Comparison of ENCODE assay signal across 1 cellular context in the genomic region with DNA sequence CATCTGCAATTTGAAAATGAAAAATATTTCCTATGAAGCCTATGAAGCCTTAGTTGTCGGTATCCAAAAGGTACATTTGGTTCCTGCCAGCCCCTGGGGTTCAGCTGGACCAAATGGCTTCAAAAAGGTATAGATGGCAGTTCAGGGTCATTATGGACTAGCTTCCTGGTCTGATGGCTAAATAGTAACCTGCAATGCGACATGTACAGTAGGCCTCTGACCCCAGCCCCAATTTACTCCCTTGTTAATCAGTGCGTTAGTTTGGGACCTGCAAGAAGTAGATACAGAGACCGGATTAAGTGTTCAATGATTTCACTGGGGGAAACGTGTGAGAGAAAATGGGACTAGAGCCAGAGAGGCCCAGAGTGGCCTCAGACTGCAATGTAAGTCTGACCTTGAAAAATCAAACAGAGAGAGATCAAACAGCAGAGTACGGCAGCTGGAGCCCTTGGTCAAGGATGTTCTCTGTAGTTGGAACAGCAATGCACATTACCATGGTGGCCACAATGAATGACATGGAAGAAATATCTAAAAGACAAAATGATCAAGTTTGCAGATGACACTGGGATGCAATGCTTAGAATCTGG.
TF ChIP-seq lines count a peak whose summit lies in the region.

No MANE protein-coding gene starts in this region.

TF ChIP-seq in HepG2, 621 proteins besides CTCF, POLR2A, EP300 and RAD21 (continued from another document and continues in another):
- TF ChIP-seq, protein P1, sequence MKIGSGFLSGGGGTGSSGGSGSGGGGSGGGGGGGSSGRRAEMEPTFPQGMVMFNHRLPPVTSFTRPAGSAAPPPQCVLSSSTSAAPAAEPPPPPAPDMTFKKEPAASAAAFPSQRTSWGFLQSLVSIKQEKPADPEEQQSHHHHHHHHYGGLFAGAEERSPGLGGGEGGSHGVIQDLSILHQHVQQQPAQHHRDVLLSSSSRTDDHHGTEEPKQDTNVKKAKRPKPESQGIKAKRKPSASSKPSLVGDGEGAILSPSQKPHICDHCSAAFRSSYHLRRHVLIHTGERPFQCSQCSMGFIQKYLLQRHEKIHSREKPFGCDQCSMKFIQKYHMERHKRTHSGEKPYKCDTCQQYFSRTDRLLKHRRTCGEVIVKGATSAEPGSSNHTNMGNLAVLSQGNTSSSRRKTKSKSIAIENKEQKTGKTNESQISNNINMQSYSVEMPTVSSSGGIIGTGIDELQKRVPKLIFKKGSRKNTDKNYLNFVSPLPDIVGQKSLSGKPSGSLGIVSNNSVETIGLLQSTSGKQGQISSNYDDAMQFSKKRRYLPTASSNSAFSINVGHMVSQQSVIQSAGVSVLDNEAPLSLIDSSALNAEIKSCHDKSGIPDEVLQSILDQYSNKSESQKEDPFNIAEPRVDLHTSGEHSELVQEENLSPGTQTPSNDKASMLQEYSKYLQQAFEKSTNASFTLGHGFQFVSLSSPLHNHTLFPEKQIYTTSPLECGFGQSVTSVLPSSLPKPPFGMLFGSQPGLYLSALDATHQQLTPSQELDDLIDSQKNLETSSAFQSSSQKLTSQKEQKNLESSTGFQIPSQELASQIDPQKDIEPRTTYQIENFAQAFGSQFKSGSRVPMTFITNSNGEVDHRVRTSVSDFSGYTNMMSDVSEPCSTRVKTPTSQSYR (CRISPR knock-in tag; IDR thresholded peaks at IDR 0.05; ENCODE audit: borderline replicate concordance) = no peak
- TF ChIP-seq POLR2AphosphoS2 (IDR thresholded peaks at IDR 0.05; ENCODE audit: low read depth, low read length) (no peak), ZNF678 (CRISPR knock-in tag; IDR thresholded peaks at IDR 0.05) (no peak), NCOA1 (CRISPR knock-in tag; IDR thresholded peaks at IDR 0.05) (no peak), ZBTB7B (CRISPR knock-in tag; IDR thresholded peaks at IDR 0.05) (no peak), ZNF839 (CRISPR knock-in tag; IDR thresholded peaks at IDR 0.05; ENCODE audit: borderline replicate concordance) (no peak), FOXC1 (CRISPR knock-in tag; IDR thresholded peaks at IDR 0.05; ENCODE audit: borderline replicate concordance) (no peak), TBX3 (IDR thresholded peaks at IDR 0.05; ENCODE audit: borderline replicate concordance) (no peak)
- TF ChIP-seq, protein P2, sequence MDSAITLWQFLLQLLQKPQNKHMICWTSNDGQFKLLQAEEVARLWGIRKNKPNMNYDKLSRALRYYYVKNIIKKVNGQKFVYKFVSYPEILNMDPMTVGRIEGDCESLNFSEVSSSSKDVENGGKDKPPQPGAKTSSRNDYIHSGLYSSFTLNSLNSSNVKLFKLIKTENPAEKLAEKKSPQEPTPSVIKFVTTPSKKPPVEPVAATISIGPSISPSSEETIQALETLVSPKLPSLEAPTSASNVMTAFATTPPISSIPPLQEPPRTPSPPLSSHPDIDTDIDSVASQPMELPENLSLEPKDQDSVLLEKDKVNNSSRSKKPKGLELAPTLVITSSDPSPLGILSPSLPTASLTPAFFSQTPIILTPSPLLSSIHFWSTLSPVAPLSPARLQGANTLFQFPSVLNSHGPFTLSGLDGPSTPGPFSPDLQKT (CRISPR knock-in tag; IDR thresholded peaks at IDR 0.05; ENCODE audit: borderline replicate concordance) = no peak
- TF ChIP-seq, protein P3, sequence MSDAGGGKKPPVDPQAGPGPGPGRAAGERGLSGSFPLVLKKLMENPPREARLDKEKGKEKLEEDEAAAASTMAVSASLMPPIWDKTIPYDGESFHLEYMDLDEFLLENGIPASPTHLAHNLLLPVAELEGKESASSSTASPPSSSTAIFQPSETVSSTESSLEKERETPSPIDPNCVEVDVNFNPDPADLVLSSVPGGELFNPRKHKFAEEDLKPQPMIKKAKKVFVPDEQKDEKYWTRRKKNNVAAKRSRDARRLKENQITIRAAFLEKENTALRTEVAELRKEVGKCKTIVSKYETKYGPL (CRISPR knock-in tag; IDR thresholded peaks at IDR 0.05) = no peak
- TF ChIP-seq, protein P4, sequence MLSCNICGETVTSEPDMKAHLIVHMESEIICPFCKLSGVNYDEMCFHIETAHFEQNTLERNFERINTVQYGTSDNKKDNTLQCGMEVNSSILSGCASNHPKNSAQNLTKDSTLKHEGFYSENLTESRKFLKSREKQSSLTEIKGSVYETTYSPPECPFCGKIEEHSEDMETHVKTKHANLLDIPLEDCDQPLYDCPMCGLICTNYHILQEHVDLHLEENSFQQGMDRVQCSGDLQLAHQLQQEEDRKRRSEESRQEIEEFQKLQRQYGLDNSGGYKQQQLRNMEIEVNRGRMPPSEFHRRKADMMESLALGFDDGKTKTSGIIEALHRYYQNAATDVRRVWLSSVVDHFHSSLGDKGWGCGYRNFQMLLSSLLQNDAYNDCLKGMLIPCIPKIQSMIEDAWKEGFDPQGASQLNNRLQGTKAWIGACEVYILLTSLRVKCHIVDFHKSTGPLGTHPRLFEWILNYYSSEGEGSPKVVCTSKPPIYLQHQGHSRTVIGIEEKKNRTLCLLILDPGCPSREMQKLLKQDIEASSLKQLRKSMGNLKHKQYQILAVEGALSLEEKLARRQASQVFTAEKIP (CRISPR knock-in tag; IDR thresholded peaks at IDR 0.05; ENCODE audit: borderline replicate concordance) = no peak
- TF ChIP-seq, protein P5, sequence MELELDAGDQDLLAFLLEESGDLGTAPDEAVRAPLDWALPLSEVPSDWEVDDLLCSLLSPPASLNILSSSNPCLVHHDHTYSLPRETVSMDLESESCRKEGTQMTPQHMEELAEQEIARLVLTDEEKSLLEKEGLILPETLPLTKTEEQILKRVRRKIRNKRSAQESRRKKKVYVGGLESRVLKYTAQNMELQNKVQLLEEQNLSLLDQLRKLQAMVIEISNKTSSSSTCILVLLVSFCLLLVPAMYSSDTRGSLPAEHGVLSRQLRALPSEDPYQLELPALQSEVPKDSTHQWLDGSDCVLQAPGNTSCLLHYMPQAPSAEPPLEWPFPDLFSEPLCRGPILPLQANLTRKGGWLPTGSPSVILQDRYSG (CRISPR knock-in tag; IDR thresholded peaks at IDR 0.05) = no peak
- TF ChIP-seq, protein P6, sequence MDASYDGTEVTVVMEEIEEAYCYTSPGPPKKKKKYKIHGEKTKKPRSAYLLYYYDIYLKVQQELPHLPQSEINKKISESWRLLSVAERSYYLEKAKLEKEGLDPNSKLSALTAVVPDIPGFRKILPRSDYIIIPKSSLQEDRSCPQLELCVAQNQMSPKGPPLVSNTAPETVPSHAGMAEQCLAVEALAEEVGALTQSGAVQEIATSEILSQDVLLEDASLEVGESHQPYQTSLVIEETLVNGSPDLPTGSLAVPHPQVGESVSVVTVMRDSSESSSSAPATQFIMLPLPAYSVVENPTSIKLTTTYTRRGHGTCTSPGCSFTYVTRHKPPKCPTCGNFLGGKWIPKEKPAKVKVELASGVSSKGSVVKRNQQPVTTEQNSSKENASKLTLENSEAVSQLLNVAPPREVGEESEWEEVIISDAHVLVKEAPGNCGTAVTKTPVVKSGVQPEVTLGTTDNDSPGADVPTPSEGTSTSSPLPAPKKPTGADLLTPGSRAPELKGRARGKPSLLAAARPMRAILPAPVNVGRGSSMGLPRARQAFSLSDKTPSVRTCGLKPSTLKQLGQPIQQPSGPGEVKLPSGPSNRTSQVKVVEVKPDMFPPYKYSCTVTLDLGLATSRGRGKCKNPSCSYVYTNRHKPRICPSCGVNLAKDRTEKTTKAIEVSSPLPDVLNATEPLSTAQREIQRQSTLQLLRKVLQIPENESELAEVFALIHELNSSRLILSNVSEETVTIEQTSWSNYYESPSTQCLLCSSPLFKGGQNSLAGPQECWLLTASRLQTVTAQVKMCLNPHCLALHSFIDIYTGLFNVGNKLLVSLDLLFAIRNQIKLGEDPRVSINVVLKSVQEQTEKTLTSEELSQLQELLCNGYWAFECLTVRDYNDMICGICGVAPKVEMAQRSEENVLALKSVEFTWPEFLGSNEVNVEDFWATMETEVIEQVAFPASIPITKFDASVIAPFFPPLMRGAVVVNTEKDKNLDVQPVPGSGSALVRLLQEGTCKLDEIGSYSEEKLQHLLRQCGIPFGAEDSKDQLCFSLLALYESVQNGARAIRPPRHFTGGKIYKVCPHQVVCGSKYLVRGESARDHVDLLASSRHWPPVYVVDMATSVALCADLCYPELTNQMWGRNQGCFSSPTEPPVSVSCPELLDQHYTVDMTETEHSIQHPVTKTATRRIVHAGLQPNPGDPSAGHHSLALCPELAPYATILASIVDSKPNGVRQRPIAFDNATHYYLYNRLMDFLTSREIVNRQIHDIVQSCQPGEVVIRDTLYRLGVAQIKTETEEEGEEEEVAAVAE (CRISPR knock-in tag; IDR thresholded peaks at IDR 0.05; ENCODE audit: borderline replicate concordance) = no peak
- TF ChIP-seq, protein P7, sequence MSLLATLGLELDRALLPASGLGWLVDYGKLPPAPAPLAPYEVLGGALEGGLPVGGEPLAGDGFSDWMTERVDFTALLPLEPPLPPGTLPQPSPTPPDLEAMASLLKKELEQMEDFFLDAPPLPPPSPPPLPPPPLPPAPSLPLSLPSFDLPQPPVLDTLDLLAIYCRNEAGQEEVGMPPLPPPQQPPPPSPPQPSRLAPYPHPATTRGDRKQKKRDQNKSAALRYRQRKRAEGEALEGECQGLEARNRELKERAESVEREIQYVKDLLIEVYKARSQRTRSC (CRISPR knock-in tag; IDR thresholded peaks at IDR 0.05; ENCODE audit: low read depth) = no peak
- TF ChIP-seq, protein P8, sequence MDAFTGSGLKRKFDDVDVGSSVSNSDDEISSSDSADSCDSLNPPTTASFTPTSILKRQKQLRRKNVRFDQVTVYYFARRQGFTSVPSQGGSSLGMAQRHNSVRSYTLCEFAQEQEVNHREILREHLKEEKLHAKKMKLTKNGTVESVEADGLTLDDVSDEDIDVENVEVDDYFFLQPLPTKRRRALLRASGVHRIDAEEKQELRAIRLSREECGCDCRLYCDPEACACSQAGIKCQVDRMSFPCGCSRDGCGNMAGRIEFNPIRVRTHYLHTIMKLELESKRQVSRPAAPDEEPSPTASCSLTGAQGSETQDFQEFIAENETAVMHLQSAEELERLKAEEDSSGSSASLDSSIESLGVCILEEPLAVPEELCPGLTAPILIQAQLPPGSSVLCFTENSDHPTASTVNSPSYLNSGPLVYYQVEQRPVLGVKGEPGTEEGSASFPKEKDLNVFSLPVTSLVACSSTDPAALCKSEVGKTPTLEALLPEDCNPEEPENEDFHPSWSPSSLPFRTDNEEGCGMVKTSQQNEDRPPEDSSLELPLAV (CRISPR knock-in tag; conservative IDR thresholded peaks at IDR 0.05; ENCODE audit: low read depth) = no peak
- TF ChIP-seq, protein P9, sequence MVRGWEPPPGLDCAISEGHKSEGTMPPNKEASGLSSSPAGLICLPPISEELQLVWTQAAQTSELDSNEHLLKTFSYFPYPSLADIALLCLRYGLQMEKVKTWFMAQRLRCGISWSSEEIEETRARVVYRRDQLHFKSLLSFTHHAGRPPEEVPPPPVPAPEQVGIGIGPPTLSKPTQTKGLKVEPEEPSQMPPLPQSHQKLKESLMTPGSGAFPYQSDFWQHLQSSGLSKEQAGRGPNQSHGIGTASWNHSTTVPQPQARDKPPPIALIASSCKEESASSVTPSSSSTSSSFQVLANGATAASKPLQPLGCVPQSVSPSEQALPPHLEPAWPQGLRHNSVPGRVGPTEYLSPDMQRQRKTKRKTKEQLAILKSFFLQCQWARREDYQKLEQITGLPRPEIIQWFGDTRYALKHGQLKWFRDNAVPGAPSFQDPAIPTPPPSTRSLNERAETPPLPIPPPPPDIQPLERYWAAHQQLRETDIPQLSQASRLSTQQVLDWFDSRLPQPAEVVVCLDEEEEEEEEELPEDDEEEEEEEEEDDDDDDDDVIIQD (CRISPR knock-in tag; IDR thresholded peaks at IDR 0.05; ENCODE audit: low read depth) = peak; percentile 63; the same call in 1 of the 2 replicates
- TF ChIP-seq, protein P10, sequence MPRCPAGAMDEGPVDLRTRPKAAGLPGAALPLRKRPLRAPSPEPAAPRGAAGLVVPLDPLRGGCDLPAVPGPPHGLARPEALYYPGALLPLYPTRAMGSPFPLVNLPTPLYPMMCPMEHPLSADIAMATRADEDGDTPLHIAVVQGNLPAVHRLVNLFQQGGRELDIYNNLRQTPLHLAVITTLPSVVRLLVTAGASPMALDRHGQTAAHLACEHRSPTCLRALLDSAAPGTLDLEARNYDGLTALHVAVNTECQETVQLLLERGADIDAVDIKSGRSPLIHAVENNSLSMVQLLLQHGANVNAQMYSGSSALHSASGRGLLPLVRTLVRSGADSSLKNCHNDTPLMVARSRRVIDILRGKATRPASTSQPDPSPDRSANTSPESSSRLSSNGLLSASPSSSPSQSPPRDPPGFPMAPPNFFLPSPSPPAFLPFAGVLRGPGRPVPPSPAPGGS (CRISPR knock-in tag; IDR thresholded peaks at IDR 0.05) = no peak
- TF ChIP-seq, protein P11, sequence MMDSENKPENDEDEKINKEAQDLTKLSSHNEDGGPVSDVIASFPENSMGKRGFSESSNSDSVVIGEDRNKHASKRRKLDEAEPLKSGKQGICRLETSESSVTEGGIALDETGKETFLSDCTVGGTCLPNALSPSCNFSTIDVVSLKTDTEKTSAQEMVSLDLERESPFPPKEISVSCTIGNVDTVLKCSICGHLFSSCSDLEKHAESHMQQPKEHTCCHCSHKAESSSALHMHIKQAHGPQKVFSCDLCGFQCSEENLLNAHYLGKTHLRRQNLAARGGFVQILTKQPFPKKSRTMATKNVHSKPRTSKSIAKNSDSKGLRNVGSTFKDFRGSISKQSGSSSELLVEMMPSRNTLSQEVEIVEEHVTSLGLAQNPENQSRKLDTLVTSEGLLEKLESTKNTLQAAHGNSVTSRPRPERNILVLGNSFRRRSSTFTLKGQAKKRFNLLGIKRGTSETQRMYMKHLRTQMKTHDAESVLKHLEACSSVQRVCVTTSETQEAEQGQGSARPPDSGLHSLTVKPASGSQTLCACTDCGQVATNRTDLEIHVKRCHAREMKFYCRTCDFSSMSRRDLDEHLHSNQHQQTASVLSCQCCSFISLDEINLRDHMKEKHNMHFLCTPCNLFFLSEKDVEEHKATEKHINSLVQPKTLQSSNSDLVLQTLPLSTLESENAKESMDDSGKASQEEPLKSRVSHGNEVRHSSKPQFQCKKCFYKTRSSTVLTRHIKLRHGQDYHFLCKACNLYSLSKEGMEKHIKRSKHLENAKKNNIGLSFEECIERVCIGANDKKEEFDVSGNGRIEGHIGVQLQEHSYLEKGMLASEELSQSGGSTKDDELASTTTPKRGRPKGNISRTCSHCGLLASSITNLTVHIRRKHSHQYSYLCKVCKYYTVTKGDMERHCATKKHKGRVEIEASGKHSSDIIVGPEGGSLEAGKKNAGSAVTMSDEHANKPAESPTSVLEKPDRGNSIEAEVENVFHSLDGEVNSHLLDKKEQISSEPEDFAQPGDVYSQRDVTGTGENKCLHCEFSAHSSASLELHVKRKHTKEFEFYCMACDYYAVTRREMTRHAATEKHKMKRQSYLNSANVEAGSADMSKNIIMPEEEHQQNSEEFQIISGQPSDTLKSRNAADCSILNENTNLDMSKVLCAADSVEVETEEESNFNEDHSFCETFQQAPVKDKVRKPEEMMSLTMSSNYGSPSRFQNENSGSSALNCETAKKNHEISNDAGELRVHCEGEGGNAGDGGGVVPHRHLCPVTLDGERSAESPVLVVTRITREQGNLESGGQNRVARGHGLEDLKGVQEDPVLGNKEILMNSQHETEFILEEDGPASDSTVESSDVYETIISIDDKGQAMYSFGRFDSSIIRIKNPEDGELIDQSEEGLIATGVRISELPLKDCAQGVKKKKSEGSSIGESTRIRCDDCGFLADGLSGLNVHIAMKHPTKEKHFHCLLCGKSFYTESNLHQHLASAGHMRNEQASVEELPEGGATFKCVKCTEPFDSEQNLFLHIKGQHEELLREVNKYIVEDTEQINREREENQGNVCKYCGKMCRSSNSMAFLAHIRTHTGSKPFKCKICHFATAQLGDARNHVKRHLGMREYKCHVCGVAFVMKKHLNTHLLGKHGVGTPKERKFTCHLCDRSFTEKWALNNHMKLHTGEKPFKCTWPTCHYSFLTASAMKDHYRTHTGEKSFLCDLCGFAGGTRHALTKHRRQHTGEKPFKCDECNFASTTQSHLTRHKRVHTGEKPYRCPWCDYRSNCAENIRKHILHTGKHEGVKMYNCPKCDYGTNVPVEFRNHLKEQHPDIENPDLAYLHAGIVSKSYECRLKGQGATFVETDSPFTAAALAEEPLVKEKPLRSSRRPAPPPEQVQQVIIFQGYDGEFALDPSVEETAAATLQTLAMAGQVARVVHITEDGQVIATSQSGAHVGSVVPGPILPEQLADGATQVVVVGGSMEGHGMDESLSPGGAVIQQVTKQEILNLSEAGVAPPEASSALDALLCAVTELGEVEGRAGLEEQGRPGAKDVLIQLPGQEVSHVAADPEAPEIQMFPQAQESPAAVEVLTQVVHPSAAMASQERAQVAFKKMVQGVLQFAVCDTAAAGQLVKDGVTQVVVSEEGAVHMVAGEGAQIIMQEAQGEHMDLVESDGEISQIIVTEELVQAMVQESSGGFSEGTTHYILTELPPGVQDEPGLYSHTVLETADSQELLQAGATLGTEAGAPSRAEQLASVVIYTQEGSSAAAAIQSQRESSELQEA (CRISPR knock-in tag; IDR thresholded peaks at IDR 0.05; ENCODE audit: not compliant biosample characterization) = no peak
